10 cellular contexts compared by ENCODE assay signal in the genomic region with DNA sequence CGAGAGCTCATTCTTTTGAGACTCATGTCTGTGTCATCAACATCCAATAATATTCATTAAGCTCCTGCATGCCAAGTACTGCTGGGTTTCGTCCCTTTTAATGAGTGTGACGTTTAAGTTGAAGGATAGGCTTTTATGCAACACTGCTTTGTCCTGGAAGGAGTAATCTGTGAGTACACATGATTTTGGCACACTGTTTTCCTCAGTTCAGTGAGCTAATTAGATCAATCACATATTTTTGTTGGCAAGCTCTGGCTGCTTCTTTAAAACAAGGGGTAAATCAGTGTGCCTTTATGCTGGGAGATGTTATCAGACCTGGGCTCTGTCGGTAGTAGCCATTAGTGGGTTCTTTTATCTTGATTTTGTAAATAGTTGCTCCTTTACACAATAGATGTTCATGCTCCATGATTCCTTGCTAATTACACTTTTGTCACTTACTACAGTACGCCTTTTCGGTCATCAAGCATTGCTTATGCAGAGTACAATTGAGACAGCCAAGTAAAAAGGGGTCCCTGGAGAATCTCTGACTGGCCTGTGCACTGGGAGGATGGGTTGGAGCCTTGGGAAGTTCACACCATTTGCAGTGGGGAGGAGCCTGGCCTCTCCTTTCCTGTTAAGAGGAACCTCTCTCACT.
DNase-seq lines count a peak whose midpoint lies in the region; ATAC-seq and TF ChIP-seq lines count a peak whose summit lies in the region.
"Had no signal": no experiment of that assay in that cellular context is flagged by ENCODE, and none has a peak within 500 bp of the region (broad histone marks: within the 10 kb centered on the region; RNA-seq: fewer than 3 reads in every experiment).

No MANE protein-coding gene starts in this region.

- intact Hi-C loops in ascending aorta (cut with DNase I), result no loop called here

- TF ChIP-seq CTCF in AG04449 (IDR thresholded peaks at IDR 0.05; ENCODE audit: insufficient read depth, low read length, missing control alignments) (no peak), ascending aorta (IDR thresholded peaks at IDR 0.05) (no peak)

- CTCF ChIA-PET in AG04449 (lab: Yijun Ruan, JAX), result interaction anchor here (0.9 to 1.3 kb wide), 2 partner anchors 9 to 177 kb away, joined by 3 read pairs; no protein-coding TSS in a partner anchor

- no peak for ATAC-seq in HG03342 (IDR thresholded peaks at IDR 0.05; ENCODE audit: unreplicated experiment)

- H3K36me3 ChIP-seq in ascending aorta, result no peaks in the 10 kb centered on the region
- H3K36me3 ChIP-seq: BLaER1 had no signal

- POLR2A ChIA-PET in AG04449 (lab: Yijun Ruan, JAX), result interaction anchor here (1.0 kb wide), 1 partner anchor 55 kb away, joined by 6 read pairs; no protein-coding TSS in a partner anchor

- H3K4me3 ChIP-seq in AG04449 (ENCODE audit: low read depth, low read length) (no peak overlapping the region), ascending aorta (no peak overlapping the region)
- H3K4me3 ChIP-seq: BLaER1 had no signal

- no peaks in the 10 kb centered on the region for H3K27me3 ChIP-seq in ascending aorta
- H3K27me3 ChIP-seq: BLaER1 had no signal

- no peaks in the 10 kb centered on the region for H3K9me3 ChIP-seq in ascending aorta
- H3K9me3 ChIP-seq: BLaER1 had no signal

- H3K4me1 ChIP-seq in ascending aorta, result no peaks in the 10 kb centered on the region

- no peak overlapping the region for H3K27ac ChIP-seq in ascending aorta
- H3K27ac ChIP-seq: BLaER1 had no signal

- DNase-seq in AG04449 (ENCODE audit: low read depth, low spot score) (peak; percentile 61), LoVo (ENCODE audit: low spot score) (peak; percentile 29), amniotic epithelial cell (ENCODE audit: low read depth) (peak; percentile 86), kidney glomerular epithelial cell (lab: John Stamatoyannopoulos, UW) (peak; percentile 71), RPMI8226 (no peak), ascending aorta (ENCODE audit: low spot score in 2 of 2) (no peak)
- no peak for DNase-seq in activated naive CD4-positive, alpha-beta T cell (lab: John Stamatoyannopoulos, UW)
- DNase-seq: activated CD4-positive, alpha-beta T cell treated with anti-CD3 and anti-CD28 coated beads, Interleukin-2, amount 50 U/mL, for 4 hours had no signal

Comparison
In these comparisons a context has a peak if more than half of its experiments do, and no peak if none do; other contexts are left out.
1. DNase-seq: peak in AG04449 (single experiment), LoVo (single experiment), amniotic epithelial cell (single experiment) and kidney glomerular epithelial cell (single experiment); none in RPMI8226 (single experiment), ascending aorta (0 of 2) and activated naive CD4-positive, alpha-beta T cell (0 of 4).